8 cellular contexts compared by ENCODE assay signal in the genomic region with DNA sequence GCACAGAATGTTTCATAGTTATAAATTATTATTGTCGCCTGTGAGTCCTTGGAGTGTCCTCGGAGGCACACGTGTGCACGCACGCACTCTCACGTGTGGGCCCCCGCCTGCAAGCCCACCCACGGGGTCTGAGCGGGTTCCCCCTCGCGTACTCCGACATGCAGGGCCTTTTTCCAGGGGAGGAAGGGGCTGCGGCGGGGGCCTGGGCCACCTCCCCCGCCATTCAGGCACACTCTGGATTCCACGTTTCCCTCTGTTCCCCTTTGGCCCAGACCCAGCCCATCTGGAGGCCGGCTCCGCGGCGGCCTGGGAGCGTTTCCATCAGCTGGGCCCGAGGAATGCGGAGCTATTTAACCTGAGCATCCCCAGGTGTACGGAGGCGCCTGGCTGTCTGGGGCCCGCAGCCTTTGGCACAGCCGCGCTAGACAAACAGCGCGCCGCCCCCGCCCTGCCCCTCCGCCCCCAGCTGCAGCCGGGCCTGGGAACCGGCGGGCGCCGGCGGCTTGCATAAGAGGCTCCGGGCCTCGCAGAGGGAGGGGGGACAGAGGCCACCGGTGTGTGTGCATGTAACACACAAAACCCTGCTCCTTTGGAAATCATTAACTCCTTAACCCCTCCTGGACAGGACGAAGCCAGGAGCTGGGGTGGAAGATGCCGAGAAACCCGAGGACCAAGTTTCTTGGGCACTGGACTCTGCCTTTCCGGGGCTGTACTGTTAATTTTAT. TPM values are rescaled to one million over a fixed set of nuclear protein-coding genes. Genes with fewer than 3 reads are reported as not detected.
DNase-seq lines count a peak whose midpoint lies in the region; ATAC-seq and TF ChIP-seq lines count a peak whose summit lies in the region.

No MANE protein-coding gene starts in this region.

- H3K4me3 ChIP-seq in adrenal gland = peak overlapping the region in 1 of 4 donors; percentile 64

- H3K36me3 Mint-ChIP-seq in immature natural killer cell = no peaks in the 10 kb centered on the region

- peaks cover 20 to 31% (median 24%) of the 10 kb centered on the region in 3 donors for H3K27me3 Mint-ChIP-seq in immature natural killer cell (ENCODE audit: low read depth in 3 of 3)

- TF ChIP-seq POLR2A in adrenal gland (IDR thresholded peaks at IDR 0.05) = no peak

- H3K4me3 Mint-ChIP-seq in immature natural killer cell = no peak overlapping the region

- H3K4me1 Mint-ChIP-seq in immature natural killer cell = peaks cover 27 to 29% of the 10 kb centered on the region in 2 donors

- H3K27me3 ChIP-seq in adrenal gland = no peaks in the 10 kb centered on the region

- no peaks in the 10 kb centered on the region for H3K9me3 ChIP-seq in adrenal gland (replicated peaks in 1 of 3)

- ATAC-seq in GM21723 (IDR thresholded peaks at IDR 0.05; ENCODE audit: unreplicated experiment) = no peak

- WGBS in adrenal gland, 4 donors = 41 to 54% (median 49%) methylated on average over 22 to 46 of the region's 46 CpGs

- H3K27ac Mint-ChIP-seq in immature natural killer cell = no peak overlapping the region

- no peak for TF ChIP-seq CTCF in adrenal gland (IDR thresholded peaks at IDR 0.05)

- intact Hi-C loops in adrenal gland (cut with DNase I) = no loop called here

- H3K9me3 Mint-ChIP-seq in immature natural killer cell = no peaks in the 10 kb centered on the region

- peak overlapping the region in 4 of 5 donors; percentile 10 to 90 (median 52) for H3K27ac ChIP-seq in adrenal gland

- no peaks in the 10 kb centered on the region for H3K36me3 ChIP-seq in adrenal gland (replicated peaks in 1 of 2)

- H3K4me1 ChIP-seq in adrenal gland (replicated peaks in 1 of 2) = peaks cover 0 to 35% of the 10 kb centered on the region in 2 donors

- DNase-seq in DMS 273 treated with DMSO at 0.1 percent for 48 hours (lab: John Stamatoyannopoulos, UW) (peak; percentile 90), NCI-H1694 (lab: John Stamatoyannopoulos, UW) (peak; percentile 87), adrenal gland (peak; percentile 41 to 79 (median 49)), hepatic stellate cell (ENCODE audit: low spot score) (peak; percentile 67), retina (peak; percentile 70), immature natural killer cell (no peak)
- no peak for DNase-seq in effector CD8-positive, alpha-beta T cell (lab: John Stamatoyannopoulos, UW)

RNA-seq across cellular contexts. Expression of a gene that starts 3.3 kb away (rescaled TPM):
- 100 to 1,000 TPM in 7 of 8 donors, 10 to 100 TPM in 1; 60.7 to 468 (median 113) TPM for total RNA-seq in adrenal gland
- polyA plus RNA-seq in adrenal gland = 100 to 1,000 TPM in 2 of 3 donors, 10 to 100 TPM in 1; 19.8 to 357 (median 192) TPM
- polyA plus RNA-seq in immature natural killer cell = 1 to 10 TPM; 1.4 to 4.2 (median 1.9) TPM

RNA-seq across cellular contexts. Expression of a gene that starts 29.3 kb away (rescaled TPM):
- not detected for total RNA-seq in adrenal gland
- 10 to 100 TPM in 1 of 3 donors, 1 to 10 TPM in 1, under 1 TPM in 1; 0.26 to 12.9 (median 2.8) TPM for polyA plus RNA-seq in adrenal gland
- polyA plus RNA-seq in immature natural killer cell = not detected

Comparison
In these comparisons a context has a peak if more than half of its experiments do, and no peak if none do; other contexts are left out.
1. DNase-seq: peak in DMS 273 treated with DMSO at 0.1 percent for 48 hours (single experiment), NCI-H1694 (single experiment), adrenal gland (7 of 7), hepatic stellate cell (single experiment) and retina (single experiment); none in effector CD8-positive, alpha-beta T cell (single experiment) and immature natural killer cell (0 of 3).
2. RNA of a gene that starts 3.3 kb away (polyA plus RNA-seq): 19.8 to 357 TPM in adrenal gland; 1.4 to 4.2 TPM in immature natural killer cell; every median in the first group is over 4 times any median in the second.